ENCODE assay signal across 8 cellular contexts in the genomic region with DNA sequence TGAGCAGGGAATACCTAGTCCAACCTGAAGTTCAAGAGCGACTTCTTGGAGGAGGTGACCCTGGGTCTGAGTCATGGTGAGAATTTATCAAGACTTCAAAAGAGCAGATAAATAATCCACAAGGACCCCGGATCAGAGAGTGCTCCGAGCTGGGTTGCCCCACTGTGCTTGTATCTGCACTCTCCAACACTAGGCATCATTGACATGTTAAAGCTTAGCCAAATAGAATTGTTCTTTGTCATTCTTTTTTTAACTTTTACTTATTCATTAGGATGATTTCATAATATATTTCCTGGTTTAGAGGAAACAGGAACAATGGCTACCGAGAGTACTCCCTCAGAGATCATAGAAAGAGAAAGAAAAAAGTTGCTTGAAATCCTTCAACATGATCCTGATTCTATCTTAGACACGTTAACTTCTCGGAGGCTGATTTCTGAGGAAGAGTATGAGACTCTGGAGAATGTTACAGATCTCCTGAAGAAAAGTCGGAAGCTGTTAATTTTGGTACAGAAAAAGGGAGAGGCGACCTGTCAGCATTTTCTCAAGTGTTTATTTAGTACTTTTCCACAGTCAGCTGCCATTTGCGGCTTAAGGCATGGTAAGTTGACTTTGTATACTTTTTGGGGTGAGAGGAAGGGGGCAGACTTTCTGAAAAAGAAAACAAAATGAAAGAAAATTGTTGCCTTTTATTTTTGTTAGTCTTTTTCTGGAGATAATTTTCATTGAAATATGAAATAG. TPM values are rescaled to one million over a fixed set of nuclear protein-coding genes. Genes with fewer than 3 reads are reported as not detected.
DNase-seq lines count a peak whose midpoint lies in the region; ATAC-seq and TF ChIP-seq lines count a peak whose summit lies in the region.

Gene CARD6 (plus strand): TSS at position 300 of the 738 bp plus-strand sequence. CDS start 16 bp downstream, at position 316.

- peak in 3 of 9 donors; percentile 18 to 26 (median 24) for TF ChIP-seq CTCF in heart right ventricle (IDR thresholded peaks at IDR 0.05)
- no peak for TF ChIP-seq CTCF in gastrocnemius medialis (IDR thresholded peaks at IDR 0.05 in 4 of 5, conservative IDR thresholded peaks at IDR 0.05 in 1 of 5)

- H3K9me3 ChIP-seq in heart right ventricle: no peaks in the 10 kb centered on the region
- H3K9me3 ChIP-seq in gastrocnemius medialis: no peaks in the 10 kb centered on the region

- peak within 1 kb of the TSS; percentile 80 for H3K4me3 Mint-ChIP-seq in activated CD4-positive, alpha-beta memory T cell treated with anti-CD3 and anti-CD28 coated beads for 36 hours

- H3K27ac Mint-ChIP-seq in activated CD4-positive, alpha-beta memory T cell treated with anti-CD3 and anti-CD28 coated beads for 36 hours: peak within 1 kb of the TSS; percentile 71

- TF ChIP-seq POLR2A in gastrocnemius medialis (IDR thresholded peaks at IDR 0.05): peak in 1 of 2 donors; percentile 13

- H3K36me3 ChIP-seq in heart right ventricle: peaks cover 0 to 22% (median 0%) of the 10 kb centered on the region in 9 donors
- H3K36me3 ChIP-seq in gastrocnemius medialis: no peaks in the 10 kb centered on the region

- CTCF ChIA-PET in activated CD4-positive, alpha-beta memory T cell treated with anti-CD3 and anti-CD28 coated beads for 36 hours (lab: Charles Lee): interaction anchor here (1.2 to 1.4 kb wide), 2 partner anchors 9 to 38 kb away, joined by 3 read pairs; no protein-coding TSS in a partner anchor

- in situ Hi-C loops in gastrocnemius medialis (cut with MboI; ENCODE audit: low sequenced_read_pairs in 4 of 4): no loop called here

- no peaks in the 10 kb centered on the region for H3K9me3 Mint-ChIP-seq in activated CD4-positive, alpha-beta memory T cell treated with anti-CD3 and anti-CD28 coated beads for 36 hours

- POLR2A ChIA-PET in activated CD4-positive, alpha-beta memory T cell treated with anti-CD3 and anti-CD28 coated beads for 36 hours (lab: Charles Lee): interaction anchor here (0.8 to 0.9 kb wide), 2 partner anchors 8 to 26 kb away, joined by 3 read pairs; no protein-coding TSS in a partner anchor

- H3K27me3 ChIP-seq in heart right ventricle (no peaks in the 10 kb centered on the region), gastrocnemius medialis (no peaks in the 10 kb centered on the region)

- H3K27ac ChIP-seq in heart right ventricle (peak within 1 kb of the TSS; percentile 57 to 93 (median 78)), gastrocnemius medialis (peak within 1 kb of the TSS; percentile 63 to 77 (median 66))

- peaks cover 21% of the 10 kb centered on the region for H3K4me1 Mint-ChIP-seq in activated CD4-positive, alpha-beta memory T cell treated with anti-CD3 and anti-CD28 coated beads for 36 hours (ENCODE audit: low read depth)

- intact Hi-C loops in activated CD4-positive, alpha-beta memory T cell treated with anti-CD3 and anti-CD28 coated beads for 36 hours (cut with micrococcal nuclease): loop anchor here (5.0 kb wide), 1 partner anchor 36 kb away; no protein-coding TSS in a partner anchor
- intact Hi-C loops in heart right ventricle (cut with DNase I): loop anchor here in 2 of 10 donors (5.0 kb wide), 1 partner anchor 36 kb away; no protein-coding TSS in a partner anchor
- intact Hi-C loops in gastrocnemius medialis (cut with DNase I; ENCODE audit: low total_unique reads): no loop called here

- 22 to 30% methylated on average over 9 of the region's 9 CpGs for WGBS in heart right ventricle, 2 donors

- DNase-seq in A172 (ENCODE audit: low spot score) (peak; percentile 34), HT1080 (ENCODE audit: low read depth) (peak; percentile 44), heart right ventricle (no peak), gastrocnemius medialis (no peak), NCI-H446 (lab: John Stamatoyannopoulos, UW) (no peak)
- DNase-seq in activated CD4-positive, alpha-beta memory T cell treated with anti-CD3 and anti-CD28 coated beads for 36 hours: no peak

- H3K4me3 ChIP-seq in heart right ventricle: peak within 1 kb of the TSS; percentile 31 to 58 (median 51)
- H3K4me3 ChIP-seq in gastrocnemius medialis: peak within 1 kb of the TSS; percentile 34 to 45 (median 42)

- peaks cover 0 to 26% (median 21%) of the 10 kb centered on the region in 9 donors for H3K4me1 ChIP-seq in heart right ventricle
- peaks cover under 1 to 3% of the 10 kb centered on the region in 2 donors for H3K4me1 ChIP-seq in gastrocnemius medialis

- no peaks in the 10 kb centered on the region for H3K27me3 Mint-ChIP-seq in activated CD4-positive, alpha-beta memory T cell treated with anti-CD3 and anti-CD28 coated beads for 36 hours

- H3K36me3 Mint-ChIP-seq in activated CD4-positive, alpha-beta memory T cell treated with anti-CD3 and anti-CD28 coated beads for 36 hours: no peaks in the 10 kb centered on the region

- peak; percentile 40 for ATAC-seq in GM18873 (IDR thresholded peaks at IDR 0.05; ENCODE audit: low FRiP score, unreplicated experiment)
- ATAC-seq in heart right ventricle: peak; percentile 52 to 73 (median 64)
- ATAC-seq in gastrocnemius medialis: peak in 1 of 2 donors; percentile 46
- ATAC-seq in GM18519 (IDR thresholded peaks at IDR 0.05; ENCODE audit: low FRiP score, unreplicated experiment): no peak

RNA-seq across cellular contexts. Expression of gene CARD6, which starts in this region (rescaled TPM):
- total RNA-seq in A172 (2014; rRNA removed; shearing (Covaris generic)): 8.5 and 10.3 TPM in 2 replicates
- 2.1 and 2.3 TPM in 2 replicates for total RNA-seq in HT1080 (2014; rRNA removed; shearing (Covaris generic))
- polyA plus RNA-seq in HT1080 (2015; cell fraction: cytosol; rRNA removed): 1.8 and 2.7 TPM in 2 replicates
- polyA plus RNA-seq in HT1080 (2015; cell fraction: nucleus; rRNA removed): 3.2 and 4.3 TPM in 2 replicates
- 1 to 10 TPM; 1.4 to 1.7 TPM for total RNA-seq in activated CD4-positive, alpha-beta memory T cell treated with anti-CD3 and anti-CD28 coated beads for 36 hours
- total RNA-seq in heart right ventricle (1 to 10 TPM; 4.4 to 9.1 (median 5.4) TPM), gastrocnemius medialis (1 to 10 TPM; 3.6 to 4.5 (median 3.8) TPM)
- 1 to 10 TPM; 2.7 to 3.3 TPM for polyA plus RNA-seq in heart right ventricle

Comparison
In these comparisons a context has a peak if more than half of its experiments do, and no peak if none do; other contexts are left out.
1. DNase-seq: peak in A172 (single experiment) and HT1080 (single experiment); none in activated CD4-positive, alpha-beta memory T cell treated with anti-CD3 and anti-CD28 coated beads for 36 hours (single experiment), heart right ventricle (0 of 2), gastrocnemius medialis (0 of 2) and NCI-H446 (0 of 2).